8 cellular contexts compared by ENCODE assay signal in genomic region chr20:24100370-24101011, GRCh38.
A peak's percentile ranks its signal among the peaks of the same experiment; 100 is the strongest.
DNase-seq lines count a peak whose midpoint lies in the region; ATAC-seq, FAIRE-seq and TF ChIP-seq lines count a peak whose summit lies in the region.

No MANE protein-coding gene starts in this region.

- no peak overlapping the region for H2AFZ ChIP-seq in neural cell (ENCODE audit: low read depth, low read length)

- peaks cover 22% of the 10 kb centered on the region for H3K4me1 Mint-ChIP-seq in activated CD8-positive, alpha-beta T cell treated with anti-CD3 and anti-CD28 coated beads, Interleukin-2, amount 10 ng/mL, durations not matched to agents 7 days and 5 days (ENCODE audit: low read depth)

- no peaks in the 10 kb centered on the region for H3K36me3 ChIP-seq in neural cell (ENCODE audit: insufficient read depth, low read length)
- no peaks in the 10 kb centered on the region for H3K36me3 ChIP-seq in tibial nerve

- H3K4me3 Mint-ChIP-seq in activated CD8-positive, alpha-beta T cell treated with anti-CD3 and anti-CD28 coated beads, Interleukin-2, amount 10 ng/mL, durations not matched to agents 7 days and 5 days, result no peak overlapping the region

- POLR2A ChIA-PET in A549 (lab: Yijun Ruan, JAX), result no interaction called here
- POLR2A ChIA-PET in activated CD8-positive, alpha-beta T cell treated with anti-CD3 and anti-CD28 coated beads, Interleukin-2, amount 10 ng/mL, durations not matched to agents 7 days and 5 days (lab: Charles Lee), result interaction anchor here (0.8 kb wide), 1 partner anchor 73 kb away, joined by 4 read pairs; no protein-coding TSS in a partner anchor

- peak overlapping the region in 1 of 2 experiments; percentile 27; a peak in 1 of 6 replicates for H3K27ac ChIP-seq in A549
- no peak overlapping the region for H3K27ac ChIP-seq in neural cell (ENCODE audit: low read length)
- H3K27ac ChIP-seq in tibial nerve, result no peak overlapping the region

- no peaks in the 10 kb centered on the region for H3K79me2 ChIP-seq in neural cell (replicated peaks; ENCODE audit: insufficient read depth, low read length)

- no peaks in the 10 kb centered on the region for H4K20me1 ChIP-seq in neural cell (ENCODE audit: insufficient read depth)

- no peaks in the 10 kb centered on the region for H3K36me3 Mint-ChIP-seq in activated CD8-positive, alpha-beta T cell treated with anti-CD3 and anti-CD28 coated beads, Interleukin-2, amount 10 ng/mL, durations not matched to agents 7 days and 5 days (ENCODE audit: low read depth)

- TF ChIP-seq RAD21 in A549 (conservative IDR thresholded peaks at IDR 0.05 in 1 of 2, IDR thresholded peaks at IDR 0.05 in 1 of 2) (peak; percentile 29 to 63; a peak in 3 of 5 replicates), neural cell (conservative IDR thresholded peaks at IDR 0.05) (peak; percentile 57)

- ATAC-seq in A549 (peak; percentile 76 to 88), GM18502 (IDR thresholded peaks at IDR 0.05; ENCODE audit: poor library complexity, unreplicated experiment) (peak; percentile 80), HG03095 (IDR thresholded peaks at IDR 0.05; ENCODE audit: unreplicated experiment) (peak; percentile 88)
- peak; percentile 95 for ATAC-seq in activated CD8-positive, alpha-beta T cell treated with anti-CD3 and anti-CD28 coated beads, Interleukin-2, amount 10 ng/mL, durations not matched to agents 7 days and 5 days

- H3K9me2 ChIP-seq in neural cell (ENCODE audit: insufficient read depth, low read length), result no peaks in the 10 kb centered on the region

- CTCF ChIA-PET in A549 (lab: Yijun Ruan, JAX), result interaction anchor here (0.8 to 2.3 kb wide), 10 partner anchors 15 to 818 kb away, joined by 3 to 15 read pairs (median 4); no protein-coding TSS in a partner anchor
- CTCF ChIA-PET in activated CD8-positive, alpha-beta T cell treated with anti-CD3 and anti-CD28 coated beads, Interleukin-2, amount 10 ng/mL, durations not matched to agents 7 days and 5 days (lab: Charles Lee), result interaction anchor here (0.7 to 3.8 kb wide), 25 partner anchors 9 to 818 kb away, joined by 3 to 36 read pairs (median 4); no protein-coding TSS in a partner anchor

- peak overlapping the region; percentile 14 for H3K27ac Mint-ChIP-seq in activated CD8-positive, alpha-beta T cell treated with anti-CD3 and anti-CD28 coated beads, Interleukin-2, amount 10 ng/mL, durations not matched to agents 7 days and 5 days

- H3K9me3 ChIP-seq in A549 (no peaks in the 10 kb centered on the region), neural cell (ENCODE audit: low read length) (no peaks in the 10 kb centered on the region), tibial nerve (no peaks in the 10 kb centered on the region)

- H3K27me3 ChIP-seq in neural cell (ENCODE audit: insufficient read depth, low read depth, low read length) (no peaks in the 10 kb centered on the region), tibial nerve (no peaks in the 10 kb centered on the region)

- H3K4me3 ChIP-seq in A549 (no peak overlapping the region), neural cell (ENCODE audit: low read length) (no peak overlapping the region), tibial nerve (no peak overlapping the region)

- H3K4me2 ChIP-seq in A549 (no peak overlapping the region), neural cell (ENCODE audit: low read length) (no peak overlapping the region)

- 41% methylated on average over 5 of the region's 5 CpGs for WGBS in A549 (ENCODE audit: missing lambda C conversion rate)
- WGBS in tibial nerve, 2 donors, result 36 to 38% methylated on average over 5 of the region's 5 CpGs

- H3K4me1 ChIP-seq in A549 (peaks cover 41% of the 10 kb centered on the region), tibial nerve (no peaks in the 10 kb centered on the region)

- TF ChIP-seq EP300 in A549 (IDR thresholded peaks at IDR 0.05) (no peak), neural cell (conservative IDR thresholded peaks at IDR 0.05; ENCODE audit: poor library complexity, severe bottlenecking) (no peak), tibial nerve (IDR thresholded peaks at IDR 0.05) (no peak)

- peaks cover 10% of the 10 kb centered on the region for H3K27me3 Mint-ChIP-seq in activated CD8-positive, alpha-beta T cell treated with anti-CD3 and anti-CD28 coated beads, Interleukin-2, amount 10 ng/mL, durations not matched to agents 7 days and 5 days (ENCODE audit: low read depth)

- TF ChIP-seq POLR2A in A549 (IDR thresholded peaks at IDR 0.05; ENCODE audit: low read length), result no peak
- TF ChIP-seq POLR2A in erythroblast (IDR thresholded peaks at IDR 0.05; ENCODE audit: low read length), result no peak
- no peak for TF ChIP-seq POLR2A in tibial nerve (IDR thresholded peaks at IDR 0.05)

- H3K9me3 Mint-ChIP-seq in activated CD8-positive, alpha-beta T cell treated with anti-CD3 and anti-CD28 coated beads, Interleukin-2, amount 10 ng/mL, durations not matched to agents 7 days and 5 days (ENCODE audit: insufficient read depth), result no peaks in the 10 kb centered on the region

- peak; percentile 56 for FAIRE-seq in A549 (lab: Jason Lieb, UNC)

- DNase-seq in A549 (ENCODE audit: low read depth in 1 of 2, low spot score in 1 of 2), result peak in 1 of 2 experiments; percentile 77
- peak; percentile 70 for DNase-seq in NCI-H748 (lab: John Stamatoyannopoulos, UW; ENCODE audit: unreplicated experiment)
- DNase-seq in activated CD8-positive, alpha-beta T cell treated with anti-CD3 and anti-CD28 coated beads, Interleukin-2, amount 10 ng/mL, durations not matched to agents 7 days and 5 days, result peak; percentile 79
- DNase-seq in erythroblast (lab: John Stamatoyannopoulos, UW), result peak; percentile 30 to 58
- peak in 1 of 2 donors; percentile 47 for DNase-seq in tibial nerve (ENCODE audit: low spot score in 2 of 2)

- TF ChIP-seq CTCF in A549 (IDR thresholded peaks at IDR 0.05) (peak; percentile 58), neural cell (IDR thresholded peaks at IDR 0.05; ENCODE audit: poor library complexity, severe bottlenecking) (peak; percentile 68), tibial nerve (IDR thresholded peaks at IDR 0.05) (peak; percentile 32 to 57 (median 46))

- H3K9ac ChIP-seq in neural cell (ENCODE audit: low read length), result no peak overlapping the region

- H3F3A ChIP-seq in neural cell (ENCODE audit: insufficient read depth, low read length, poor library complexity, severe bottlenecking), result no peaks in the 10 kb centered on the region

TF ChIP-seq in A549, 52 proteins besides CTCF, POLR2A, EP300 and RAD21:
- TF ChIP-seq HOXA7 (CRISPR knock-in tag; IDR thresholded peaks at IDR 0.05), result no peak
- peak; percentile 40 for TF ChIP-seq SMC3 (IDR thresholded peaks at IDR 0.05)

TF ChIP-seq in neural cell, 6 proteins besides CTCF, POLR2A, EP300 and RAD21:
- TF ChIP-seq MXI1 (conservative IDR thresholded peaks at IDR 0.05; ENCODE audit: poor library complexity, severe bottlenecking) (no peak), SMC3 (conservative IDR thresholded peaks at IDR 0.05; ENCODE audit: poor library complexity) (peak; percentile 61)
- TF ChIP-seq, protein P1, sequence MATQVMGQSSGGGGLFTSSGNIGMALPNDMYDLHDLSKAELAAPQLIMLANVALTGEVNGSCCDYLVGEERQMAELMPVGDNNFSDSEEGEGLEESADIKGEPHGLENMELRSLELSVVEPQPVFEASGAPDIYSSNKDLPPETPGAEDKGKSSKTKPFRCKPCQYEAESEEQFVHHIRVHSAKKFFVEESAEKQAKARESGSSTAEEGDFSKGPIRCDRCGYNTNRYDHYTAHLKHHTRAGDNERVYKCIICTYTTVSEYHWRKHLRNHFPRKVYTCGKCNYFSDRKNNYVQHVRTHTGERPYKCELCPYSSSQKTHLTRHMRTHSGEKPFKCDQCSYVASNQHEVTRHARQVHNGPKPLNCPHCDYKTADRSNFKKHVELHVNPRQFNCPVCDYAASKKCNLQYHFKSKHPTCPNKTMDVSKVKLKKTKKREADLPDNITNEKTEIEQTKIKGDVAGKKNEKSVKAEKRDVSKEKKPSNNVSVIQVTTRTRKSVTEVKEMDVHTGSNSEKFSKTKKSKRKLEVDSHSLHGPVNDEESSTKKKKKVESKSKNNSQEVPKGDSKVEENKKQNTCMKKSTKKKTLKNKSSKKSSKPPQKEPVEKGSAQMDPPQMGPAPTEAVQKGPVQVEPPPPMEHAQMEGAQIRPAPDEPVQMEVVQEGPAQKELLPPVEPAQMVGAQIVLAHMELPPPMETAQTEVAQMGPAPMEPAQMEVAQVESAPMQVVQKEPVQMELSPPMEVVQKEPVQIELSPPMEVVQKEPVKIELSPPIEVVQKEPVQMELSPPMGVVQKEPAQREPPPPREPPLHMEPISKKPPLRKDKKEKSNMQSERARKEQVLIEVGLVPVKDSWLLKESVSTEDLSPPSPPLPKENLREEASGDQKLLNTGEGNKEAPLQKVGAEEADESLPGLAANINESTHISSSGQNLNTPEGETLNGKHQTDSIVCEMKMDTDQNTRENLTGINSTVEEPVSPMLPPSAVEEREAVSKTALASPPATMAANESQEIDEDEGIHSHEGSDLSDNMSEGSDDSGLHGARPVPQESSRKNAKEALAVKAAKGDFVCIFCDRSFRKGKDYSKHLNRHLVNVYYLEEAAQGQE (IDR thresholded peaks at IDR 0.05; ENCODE audit: borderline replicate concordance), result no peak
